In genomic region chr7:140810385-140810784, GRCh38 we compare ENCODE assay signal across 19 cellular contexts.
"Had no signal": no experiment of that assay in that cellular context is flagged by ENCODE, and none has a peak within 500 bp of the region (broad histone marks: within the 10 kb centered on the region; RNA-seq: fewer than 3 reads in every experiment).

No MANE protein-coding gene starts in this region.

- H3K27me3 ChIP-seq: neural progenitor cell, ovary, right lobe of liver, sigmoid colon, stomach, thyroid gland, tibial nerve, vagina had no signal

- H3K27ac Mint-ChIP-seq: nephron; neural progenitor cell; progenitor cell of endocrine pancreas; stimulated activated effector memory CD8-positive, alpha-beta T cell treated with anti-CD3 and anti-CD28 coated beads, Interleukin-12 subunit alpha, Interleukin-12 subunit beta, amount 100 ng/mL, for 72 hours; stimulated activated naive B cell treated with anti-CD40 and anti-IgM and Interleukin-4, amounts not matched to agents 10 μg/mL and 1 μg/mL and 100 μg/mL, for 72 hours; stimulated activated naive CD8-positive, alpha-beta T cell treated with anti-CD3 and anti-CD28 coated beads, Interleukin-15, Interleukin-2, amounts not matched to agents 100 ng/mL and 50 ng/mL, for 24 hours had no signal

- H3K4me1 ChIP-seq: neural progenitor cell, psoas muscle, right lobe of liver, thyroid gland, vagina had no signal

- H3K4me3 Mint-ChIP-seq: natural killer cell; nephron; neural progenitor cell; stimulated activated effector memory CD8-positive, alpha-beta T cell treated with anti-CD3 and anti-CD28 coated beads, Interleukin-12 subunit alpha, Interleukin-12 subunit beta, amount 100 ng/mL, for 72 hours; stimulated activated naive B cell treated with anti-CD40 and anti-IgM and Interleukin-4, amounts not matched to agents 10 μg/mL and 1 μg/mL and 100 μg/mL, for 72 hours; stimulated activated naive CD8-positive, alpha-beta T cell treated with anti-CD3 and anti-CD28 coated beads, Interleukin-15, Interleukin-2, amounts not matched to agents 100 ng/mL and 50 ng/mL, for 24 hours; type B pancreatic cell had no signal

- H3K4me2 ChIP-seq: neural progenitor cell had no signal

- H3K9ac ChIP-seq: neural progenitor cell, parathyroid adenoma had no signal

- H3K27me3 Mint-ChIP-seq: progenitor cell of endocrine pancreas; stimulated activated naive B cell treated with anti-CD40 and anti-IgM and Interleukin-4, amounts not matched to agents 10 μg/mL and 1 μg/mL and 100 μg/mL, for 72 hours; stimulated activated naive CD8-positive, alpha-beta T cell treated with anti-CD3 and anti-CD28 coated beads, Interleukin-15, Interleukin-2, amounts not matched to agents 100 ng/mL and 50 ng/mL, for 24 hours; type B pancreatic cell had no signal

- H2AFZ ChIP-seq: neural progenitor cell, parathyroid adenoma had no signal

- H3K36me3 Mint-ChIP-seq: natural killer cell, neural progenitor cell, type B pancreatic cell had no signal

- H3K4me3 ChIP-seq: neural progenitor cell, ovary, psoas muscle, right lobe of liver, sigmoid colon, stomach, thoracic aorta, thyroid gland, tibial nerve, vagina had no signal

- DNase-seq: psoas muscle, right cardiac atrium had no signal

- H3K27ac ChIP-seq: neural progenitor cell, ovary, parathyroid adenoma, psoas muscle, right lobe of liver, sigmoid colon, stomach, thoracic aorta, thyroid gland, tibial nerve, vagina had no signal

- H3K36me3 ChIP-seq: neural progenitor cell, ovary, right lobe of liver, sigmoid colon, thoracic aorta, thyroid gland, vagina had no signal

- H3K9me3 Mint-ChIP-seq: natural killer cell; nephron; neural progenitor cell; stimulated activated effector memory CD8-positive, alpha-beta T cell treated with anti-CD3 and anti-CD28 coated beads, Interleukin-12 subunit alpha, Interleukin-12 subunit beta, amount 100 ng/mL, for 72 hours; stimulated activated naive B cell treated with anti-CD40 and anti-IgM and Interleukin-4, amounts not matched to agents 10 μg/mL and 1 μg/mL and 100 μg/mL, for 72 hours; stimulated activated naive CD8-positive, alpha-beta T cell treated with anti-CD3 and anti-CD28 coated beads, Interleukin-15, Interleukin-2, amounts not matched to agents 100 ng/mL and 50 ng/mL, for 24 hours; type B pancreatic cell had no signal

- H3K9me3 ChIP-seq: ovary, psoas muscle, right lobe of liver, sigmoid colon, stomach, thoracic aorta, thyroid gland, tibial nerve, vagina had no signal
